Comparison of ENCODE assay signal across 15 cellular contexts in genomic region chr4:120055795-120056194, GRCh38.
"Had no signal": no experiment of that assay in that cellular context is flagged by ENCODE, and none has a peak within 500 bp of the region (broad histone marks: within the 10 kb centered on the region; RNA-seq: fewer than 3 reads in every experiment).

No MANE protein-coding gene starts in this region.

- ATAC-seq: activated T-cell treated with anti-CD3 and anti-CD28 coated beads, Interleukin-2, amount 50 U/mL, for 4 hours; esophagus mucosa; stimulated activated naive CD8-positive, alpha-beta T cell treated with anti-CD3 and anti-CD28 coated beads, Interleukin-15, Interleukin-2, amounts not matched to agents 100 U/mL and 50 U/mL, for 24 hours; T-cell had no signal

- DNase-seq: activated CD4-positive, alpha-beta T cell treated with anti-CD3 and anti-CD28 coated beads, Interleukin-2, amount 10 ng/mL, durations not matched to agents 24 days and 14 days; activated CD4-positive, CD25-positive, alpha-beta regulatory T cell; activated CD8-positive, alpha-beta memory T cell treated with anti-CD3 and anti-CD28 coated beads, Interleukin-2, amount 50 U/mL, for 4 hours; activated naive CD4-positive, alpha-beta T cell treated with anti-CD3 and anti-CD28 coated beads, Interleukin-2, amount 50 U/mL, for 16 hours; activated T-cell treated with anti-CD3 and anti-CD28 coated beads, Interleukin-2, amount 50 U/mL, for 4 hours; aorta; effector CD4-positive, alpha-beta T cell; nephron progenitor cell; nucleus accumbens; stimulated activated CD4-positive, alpha-beta T cell treated with anti-CD3 and anti-CD28 coated beads, Interleukin-2, amount 100 ng/mL, for 24 hours; stimulated activated naive CD8-positive, alpha-beta T cell treated with anti-CD3 and anti-CD28 coated beads, Interleukin-15, Interleukin-2, amounts not matched to agents 100 U/mL and 50 U/mL, for 24 hours; substantia nigra; T-cell; T-helper 9 cell had no signal
